Comparison of ENCODE assay signal across 10 cellular contexts in the genomic region with DNA sequence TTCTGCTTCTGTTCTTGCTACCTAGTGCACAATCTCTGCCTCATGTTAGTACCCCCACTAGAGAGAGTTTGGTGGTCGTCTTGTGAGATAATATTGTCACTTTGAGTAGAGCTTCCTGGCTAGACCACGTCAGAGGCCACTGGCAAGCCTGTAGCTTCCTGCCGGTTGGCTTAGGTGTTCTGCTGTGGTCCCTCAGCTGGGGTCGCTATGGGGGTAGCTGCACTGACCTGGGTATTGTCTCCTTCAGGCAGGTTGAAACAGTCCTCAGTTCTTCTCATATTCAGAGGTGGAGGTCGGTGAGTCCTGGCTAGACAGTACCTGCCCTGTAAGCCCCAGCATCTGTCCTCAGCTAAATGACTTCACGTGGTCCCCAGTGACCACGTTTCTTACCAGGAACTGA.
"Had no signal": no experiment of that assay in that cellular context is flagged by ENCODE, and none has a peak within 500 bp of the region (broad histone marks: within the 10 kb centered on the region; RNA-seq: fewer than 3 reads in every experiment).

No MANE protein-coding gene starts in this region.

- H3K4me1 ChIP-seq: HAP-1 had no signal

- H2AFZ ChIP-seq: GM23248 had no signal

- H3K27me3 Mint-ChIP-seq: IgD-negative memory B cell had no signal

- H3K9ac ChIP-seq: GM23248 had no signal

- H3K27ac Mint-ChIP-seq: HFFc6, IgD-negative memory B cell had no signal

- ATAC-seq: HCT116, HepG2 had no signal

- H3K4me1 Mint-ChIP-seq: IgD-negative memory B cell had no signal

- H3K4me3 Mint-ChIP-seq: HFFc6, IgD-negative memory B cell had no signal

- H3K9me3 ChIP-seq: HAP-1 had no signal

- H3K27ac ChIP-seq: GM23248, HL-60 had no signal

- H3K36me3 Mint-ChIP-seq: IgD-negative memory B cell had no signal

- FAIRE-seq: HepG2 had no signal

- H3K4me3 ChIP-seq: GM23248, HAP-1 had no signal

- H3K36me3 ChIP-seq: HAP-1 had no signal

- DNase-seq: GOT3, H7, HFFc6, KBM-7 had no signal
